Comparison of ENCODE assay signal across 7 cellular contexts in the genomic region with DNA sequence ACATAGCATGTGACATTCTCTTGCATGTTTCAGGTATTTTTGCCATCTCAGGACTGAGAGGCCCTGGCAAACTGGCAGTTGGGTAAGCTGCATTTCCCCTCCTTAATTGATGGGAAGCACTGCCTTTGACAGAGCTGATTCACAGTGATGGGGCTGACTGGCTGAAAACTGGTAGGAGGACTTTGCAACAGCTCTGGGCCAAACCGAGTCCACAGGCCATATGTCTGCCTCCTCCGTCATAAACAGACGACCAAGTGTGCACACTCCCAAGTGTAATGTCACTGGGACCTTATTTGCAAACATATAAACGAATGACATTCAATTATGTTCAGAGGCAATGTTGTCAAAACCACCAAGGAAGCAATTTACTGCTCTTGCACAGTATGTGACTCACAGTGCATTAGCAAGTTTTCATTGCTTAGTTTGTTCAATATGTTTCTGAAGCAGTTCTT. TPM values are rescaled to one million over a fixed set of nuclear protein-coding genes. Genes with fewer than 3 reads are reported as not detected.
DNase-seq lines count a peak whose midpoint lies in the region; ATAC-seq and TF ChIP-seq lines count a peak whose summit lies in the region.
"Not testable (repeated sequence)": the region's sequence is repeated elsewhere in the genome, so short reads cannot be mapped to it uniquely, and the experiment has no call there.

No MANE protein-coding gene starts in this region.

- not testable (repeated sequence) for H3K9me3 Mint-ChIP-seq in activated naive CD8-positive, alpha-beta T cell treated with anti-CD3 and anti-CD28 coated beads, Interleukin-2, amount 10 ng/mL, durations not matched to agents 7 days and 5 days

- not testable (repeated sequence) for H3K27me3 Mint-ChIP-seq in activated naive CD8-positive, alpha-beta T cell treated with anti-CD3 and anti-CD28 coated beads, Interleukin-2, amount 10 ng/mL, durations not matched to agents 7 days and 5 days

- not testable (repeated sequence) for H3K4me3 ChIP-seq in Loucy (ENCODE audit: low read length, poor library complexity, severe bottlenecking); PC-3 (ENCODE audit: low read length); colonic mucosa; osteoblast (ENCODE audit: insufficient read depth, low read length)

- not testable (repeated sequence) for H3F3A ChIP-seq in Loucy (ENCODE audit: low read depth); PC-3 (ENCODE audit: low read length, unreplicated experiment)

- H3K9me2 ChIP-seq in Loucy (replicated peaks; ENCODE audit: low read depth, low read length); PC-3 (replicated peaks; ENCODE audit: low read length): not testable (repeated sequence)

- not testable (repeated sequence) for H3K27me3 ChIP-seq in Loucy (ENCODE audit: insufficient read depth, low read length, poor library complexity, severe bottlenecking); PC-3 (ENCODE audit: low read length); colonic mucosa; osteoblast (ENCODE audit: insufficient read depth, low read length)

- H3K27ac ChIP-seq in PC-3 (ENCODE audit: low read length): peak overlapping the region; percentile 54
- peak overlapping the region; percentile 40 for H3K27ac ChIP-seq in colonic mucosa
- peak overlapping the region; percentile 58 for H3K27ac ChIP-seq in osteoblast (ENCODE audit: low read depth, low read length)

- not testable (repeated sequence) for H3K9ac ChIP-seq in Loucy (ENCODE audit: low read depth, low read length, poor library complexity, severe bottlenecking); PC-3 (ENCODE audit: low read length); colonic mucosa (ENCODE audit: low read depth in 2 of 2, low read length in 2 of 2)

- TF ChIP-seq CTCF in Loucy (conservative IDR thresholded peaks at IDR 0.05; ENCODE audit: low read length); PC-3 (conservative IDR thresholded peaks at IDR 0.05; ENCODE audit: low read depth, low read length); colonic mucosa (IDR thresholded peaks at IDR 0.05); osteoblast (IDR thresholded peaks at IDR 0.05; ENCODE audit: extremely low read depth, low read depth, low read length): not testable (repeated sequence)

- BruUV-seq in PC-3 (replicated peaks; lab: Mats Ljungman, UMichigan): not testable (repeated sequence)

- POLR2A ChIA-PET in PC-3 (lab: Charles Lee; ENCODE audit: unreplicated experiment): interaction anchor here (0.7 kb wide), 1 partner anchor 1746 kb away, joined by 6 read pairs; no protein-coding TSS in a partner anchor
- POLR2A ChIA-PET in activated naive CD8-positive, alpha-beta T cell treated with anti-CD3 and anti-CD28 coated beads, Interleukin-2, amount 10 ng/mL, durations not matched to agents 7 days and 5 days (lab: Charles Lee): not testable (repeated sequence)

- H3K4me2 ChIP-seq in Loucy (ENCODE audit: low read depth, low read length, poor library complexity, severe bottlenecking): peak overlapping the region; percentile 7
- peak overlapping the region; percentile 59 for H3K4me2 ChIP-seq in PC-3 (ENCODE audit: low read length)
- H3K4me2 ChIP-seq in osteoblast (ENCODE audit: insufficient read depth, low read length): peak overlapping the region; percentile 4

- peak overlapping the region; percentile 25 for H3K27ac Mint-ChIP-seq in activated naive CD8-positive, alpha-beta T cell treated with anti-CD3 and anti-CD28 coated beads, Interleukin-2, amount 10 ng/mL, durations not matched to agents 7 days and 5 days

- intact Hi-C loops in PC-3 (cut with micrococcal nuclease); colonic mucosa (cut with DNase I): not testable (repeated sequence)

- not testable (repeated sequence) for H3K4me1 ChIP-seq in Loucy (ENCODE audit: insufficient read depth, low read length, poor library complexity, severe bottlenecking); colonic mucosa
- peaks cover 40% of the 10 kb centered on the region for H3K4me1 ChIP-seq in PC-3 (ENCODE audit: insufficient read depth, low read length)
- peaks cover 14% of the 10 kb centered on the region for H3K4me1 ChIP-seq in osteoblast (ENCODE audit: insufficient read depth, low read length)

- peak; percentile 59 for DNase-seq in EH (ENCODE audit: low read depth)
- DNase-seq in PC-3: peak; percentile 65
- not testable (repeated sequence) for DNase-seq in activated naive CD8-positive, alpha-beta T cell treated with anti-CD3 and anti-CD28 coated beads, Interleukin-2, amount 10 ng/mL, durations not matched to agents 7 days and 5 days; osteoblast (ENCODE audit: insufficient read length, low spot score, missing footprints)
- peak; percentile 46 for DNase-seq in colonic mucosa
- DNase-seq in inferior parietal cortex (ENCODE audit: extremely low spot score): peak; percentile 12

- peaks cover 22% of the 10 kb centered on the region for H3K36me3 Mint-ChIP-seq in activated naive CD8-positive, alpha-beta T cell treated with anti-CD3 and anti-CD28 coated beads, Interleukin-2, amount 10 ng/mL, durations not matched to agents 7 days and 5 days

- CTCF ChIA-PET in PC-3 (lab: Charles Lee): not testable (repeated sequence)

- not testable (repeated sequence) for H4K20me1 ChIP-seq in Loucy (ENCODE audit: insufficient read depth, low read length, poor library complexity, severe bottlenecking); PC-3 (ENCODE audit: low read length)
- H4K20me1 ChIP-seq in osteoblast (ENCODE audit: insufficient read depth, low read length): peaks cover 13% of the 10 kb centered on the region

- not testable (repeated sequence) for H2AFZ ChIP-seq in Loucy (ENCODE audit: low read length); PC-3 (ENCODE audit: low read length); osteoblast (ENCODE audit: low read length)

- H3K79me2 ChIP-seq in Loucy (ENCODE audit: insufficient read depth, low read length): peaks cover 14% of the 10 kb centered on the region; the same call in 1 of the 2 replicates
- H3K79me2 ChIP-seq in PC-3 (ENCODE audit: low read length): peaks cover 62% of the 10 kb centered on the region
- peaks cover 31% of the 10 kb centered on the region for H3K79me2 ChIP-seq in osteoblast (ENCODE audit: insufficient read depth, low read length)

- not testable (repeated sequence) for H3K4me1 Mint-ChIP-seq in activated naive CD8-positive, alpha-beta T cell treated with anti-CD3 and anti-CD28 coated beads, Interleukin-2, amount 10 ng/mL, durations not matched to agents 7 days and 5 days

- H3K9me3 ChIP-seq in Loucy (ENCODE audit: insufficient read depth, low read depth, low read length); PC-3 (ENCODE audit: low read length); colonic mucosa; osteoblast (ENCODE audit: low read depth, low read length): not testable (repeated sequence)

- peak; percentile 55 for ATAC-seq in PC-3
- ATAC-seq in activated naive CD8-positive, alpha-beta T cell treated with anti-CD3 and anti-CD28 coated beads, Interleukin-2, amount 10 ng/mL, durations not matched to agents 7 days and 5 days (ENCODE audit: low read depth): not testable (repeated sequence)

- H3K4me3 Mint-ChIP-seq in activated naive CD8-positive, alpha-beta T cell treated with anti-CD3 and anti-CD28 coated beads, Interleukin-2, amount 10 ng/mL, durations not matched to agents 7 days and 5 days: not testable (repeated sequence)

- H3K36me3 ChIP-seq in Loucy (ENCODE audit: insufficient read depth, low read length); PC-3 (ENCODE audit: low read depth, low read length); colonic mucosa; osteoblast (ENCODE audit: insufficient read depth, low read length): not testable (repeated sequence)

RNA-seq across cellular contexts. Expression of gene SPDYE16, which starts 27.3 kb away (rescaled TPM):
- total RNA-seq in PC-3 (2014; rRNA removed): not detected in 2 replicates
- total RNA-seq in activated naive CD8-positive, alpha-beta T cell treated with anti-CD3 and anti-CD28 coated beads, Interleukin-2, amount 10 ng/mL, durations not matched to agents 7 days and 5 days: under 1 TPM; 0.22 to 0.71 TPM
- total RNA-seq in colonic mucosa: not detected
- total RNA-seq in osteoblast: under 0.01 and 0.36 TPM in 2 replicates

RNA-seq across cellular contexts. Expression of gene POMZP3, which starts 56.7 kb away (rescaled TPM):
- 5.9 and 10.1 TPM in 2 replicates for total RNA-seq in PC-3 (2014; rRNA removed)
- total RNA-seq in activated naive CD8-positive, alpha-beta T cell treated with anti-CD3 and anti-CD28 coated beads, Interleukin-2, amount 10 ng/mL, durations not matched to agents 7 days and 5 days: 10 to 100 TPM; 12.7 to 13.9 TPM
- 10 to 100 TPM in 1 of 2 donors, 1 to 10 TPM in 1; 6.5 to 21.1 TPM for total RNA-seq in colonic mucosa
- 2.5 and 8.0 TPM in 2 replicates for total RNA-seq in osteoblast

RNA-seq across cellular contexts. Expression of gene UPK3B, which starts 60.0 kb away (rescaled TPM):
- total RNA-seq in PC-3 (2014; rRNA removed): 3.0 and 10.7 TPM in 2 replicates
- total RNA-seq in activated naive CD8-positive, alpha-beta T cell treated with anti-CD3 and anti-CD28 coated beads, Interleukin-2, amount 10 ng/mL, durations not matched to agents 7 days and 5 days: 1 to 10 TPM; 2.1 to 2.7 TPM
- 1 to 10 TPM in 1 of 2 donors, under 1 TPM in 1; 0.72 to 2.6 TPM for total RNA-seq in colonic mucosa
- total RNA-seq in osteoblast: 0.88 and 1.4 TPM in 2 replicates

Comparison
In these comparisons a context has a peak if more than half of its experiments do, and no peak if none do; other contexts are left out.
1. H3K4me2 ChIP-seq: peak in every context shown above with its lines; median percentile 59 in PC-3; 7 in Loucy; 4 in osteoblast.